Comparison of ENCODE assay signal across 1 cellular context in the genomic region with DNA sequence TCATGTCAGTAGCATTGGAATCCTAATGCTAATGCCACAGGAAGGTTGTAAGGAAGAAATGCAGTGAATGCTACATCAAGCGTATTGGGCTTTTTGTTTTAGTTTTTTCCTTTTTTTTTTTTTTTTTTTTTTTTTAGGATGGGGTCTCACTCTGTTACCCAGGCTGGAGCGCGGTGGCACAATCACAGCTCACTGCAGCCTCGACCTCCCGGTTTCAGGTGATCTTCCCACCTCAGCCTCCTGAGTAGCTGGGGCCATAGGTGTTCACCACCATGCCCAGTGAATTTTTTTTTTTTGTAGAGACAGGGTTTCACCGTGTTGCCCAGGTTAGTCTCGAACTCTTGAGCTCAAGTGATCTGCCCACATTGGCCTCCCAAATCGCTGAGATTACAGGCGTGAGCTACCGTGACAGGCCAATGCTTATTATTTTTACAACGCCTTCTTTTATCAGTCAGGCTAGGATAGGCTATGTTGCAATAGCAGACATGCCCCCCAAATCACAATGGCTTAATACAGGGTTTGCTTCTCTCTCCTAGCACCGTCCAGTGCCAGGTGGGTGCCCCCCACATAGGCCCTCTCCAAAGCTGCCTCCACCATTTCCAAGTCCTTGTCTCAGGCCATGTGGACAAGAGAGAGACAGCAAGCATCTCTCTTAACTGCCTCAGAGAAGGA.
A peak's percentile ranks its signal among the peaks of the same experiment; 100 is the strongest.
TF ChIP-seq lines count a peak whose summit lies in the region.

No MANE protein-coding gene starts in this region.

TF ChIP-seq in HepG2, 621 proteins besides CTCF, POLR2A, EP300 and RAD21:
- TF ChIP-seq CEBPB (IDR thresholded peaks at IDR 0.05; ENCODE audit: borderline replicate concordance, low read depth, low read length) = 0 out of 2 replicates have a peak, but pooled peaks have one; percentile 8
- TF ChIP-seq ZNF331 (CRISPR knock-in tag; IDR thresholded peaks at IDR 0.05) = no peak
